In the genomic region with DNA sequence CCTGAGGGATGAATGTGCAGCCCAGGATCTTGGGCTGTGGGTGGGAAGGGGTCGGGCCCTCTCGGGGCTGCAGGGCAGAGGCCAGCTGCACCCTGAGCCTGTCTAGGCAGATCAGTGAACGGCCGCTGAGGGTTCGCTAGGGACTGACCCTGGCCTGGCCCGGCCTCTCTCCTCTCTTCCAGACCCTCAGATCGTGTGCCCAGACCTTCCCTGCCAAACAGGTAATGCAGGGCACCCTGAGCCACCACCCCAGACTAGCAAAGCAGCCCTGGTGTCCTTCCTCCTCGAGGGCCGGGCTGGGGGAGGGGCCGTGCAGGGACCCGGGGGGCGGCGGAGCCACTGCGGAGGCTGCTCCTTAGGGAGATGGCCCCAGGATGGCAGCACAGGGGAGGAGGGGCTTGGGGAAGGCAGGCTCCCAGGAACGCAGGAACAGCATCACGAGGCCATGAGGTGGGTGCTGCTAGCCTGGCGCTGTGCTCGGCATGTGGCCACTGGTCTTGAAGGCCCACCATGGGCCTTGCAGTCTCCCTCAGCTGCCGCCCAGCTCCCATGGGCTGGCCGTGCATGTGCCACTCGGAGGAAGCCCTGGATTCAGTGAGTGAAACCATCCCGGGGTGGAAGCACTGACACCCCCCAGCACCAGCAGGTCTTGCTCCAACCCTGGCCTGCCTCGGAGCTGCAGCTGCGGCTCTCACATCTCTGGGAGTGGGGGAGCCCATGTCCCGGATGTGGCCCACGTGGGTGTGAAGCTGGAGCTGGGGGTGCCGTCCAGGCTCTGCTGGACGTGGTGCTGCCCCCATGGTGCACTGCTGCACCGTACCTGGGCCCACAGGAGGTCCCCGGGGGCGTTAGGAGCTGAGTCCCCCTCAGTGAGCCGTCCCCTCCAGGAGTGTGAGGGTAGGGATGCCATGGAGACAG, we compare ENCODE assay signal across 21 cellular contexts. TPM values are rescaled to one million over a fixed set of nuclear protein-coding genes. Genes with fewer than 3 reads are reported as not detected.
DNase-seq lines count a peak whose midpoint lies in the region; ATAC-seq and TF ChIP-seq lines count a peak whose summit lies in the region.
"Had no signal": no experiment of that assay in that cellular context is flagged by ENCODE, and none has a peak within 500 bp of the region (broad histone marks: within the 10 kb centered on the region; RNA-seq: fewer than 3 reads in every experiment).

No MANE protein-coding gene starts in this region.

- H3K4me2 ChIP-seq in mesenchymal stem cell (ENCODE audit: low read length, poor library complexity, severe bottlenecking), result no peak overlapping the region
- H3K4me2 ChIP-seq: smooth muscle cell had no signal

- H3K4me1 ChIP-seq in left lung, result no peaks in the 10 kb centered on the region
- no peaks in the 10 kb centered on the region for H3K4me1 ChIP-seq in tibial artery
- H3K4me1 ChIP-seq in colonic mucosa, result no peaks in the 10 kb centered on the region
- H3K4me1 ChIP-seq in mesenchymal stem cell (ENCODE audit: control insufficient read depth, insufficient read depth, low read depth, low read length), result peaks cover 11% of the 10 kb centered on the region
- H3K4me1 ChIP-seq: Caco-2 had no signal

- no peak overlapping the region for H2BK5ac ChIP-seq in mesenchymal stem cell (ENCODE audit: low read depth, low read length, poor library complexity, severe bottlenecking)

- no peak overlapping the region for H4K91ac ChIP-seq in mesenchymal stem cell (ENCODE audit: low read length)

- no peak overlapping the region for H3K14ac ChIP-seq in mesenchymal stem cell (ENCODE audit: low read length in 2 of 2)

- no peak overlapping the region for H3K4ac ChIP-seq in mesenchymal stem cell (ENCODE audit: low read depth in 1 of 2, low read length in 2 of 2)

- no peak overlapping the region for H2BK120ac ChIP-seq in mesenchymal stem cell (ENCODE audit: low read depth, low read length)

- H3K9me3 ChIP-seq in left lung (no peaks in the 10 kb centered on the region), tibial artery (no peaks in the 10 kb centered on the region), colonic mucosa (no peaks in the 10 kb centered on the region), mesenchymal stem cell (ENCODE audit: control insufficient read depth, low read length) (peaks cover 3% of the 10 kb centered on the region)
- H3K9me3 ChIP-seq: Caco-2 had no signal

- H3K9ac ChIP-seq in colonic mucosa (ENCODE audit: low read depth in 2 of 2, low read length in 2 of 2) (no peak overlapping the region), mesenchymal stem cell (ENCODE audit: low read length) (no peak overlapping the region)

- no peak for TF ChIP-seq CTCF in coronary artery (IDR thresholded peaks at IDR 0.05)
- no peak for TF ChIP-seq CTCF in left lung (IDR thresholded peaks at IDR 0.05)
- no peak for TF ChIP-seq CTCF in tibial artery (IDR thresholded peaks at IDR 0.05)
- TF ChIP-seq CTCF in colonic mucosa (IDR thresholded peaks at IDR 0.05), result no peak

- no peak overlapping the region for H4K8ac ChIP-seq in mesenchymal stem cell (ENCODE audit: low read length)

- no peak for ATAC-seq in left lung

- WGBS in mesenchymal stem cell, result 97% methylated on average over 32 of the region's 32 CpGs

- intact Hi-C loops in left lung (cut with DNase I) (no loop called here), tibial artery (cut with DNase I; ENCODE audit: low total_unique reads) (loop anchor here (10.0 kb wide), 1 partner anchor 132 kb away; no protein-coding TSS in a partner anchor), colonic mucosa (cut with DNase I) (no loop called here)

- peaks cover 0 to 42% of the 10 kb centered on the region in 2 donors for H3K36me3 ChIP-seq in left lung
- H3K36me3 ChIP-seq in tibial artery, result peaks cover 64 to 89% (median 71%) of the 10 kb centered on the region in 3 donors
- H3K36me3 ChIP-seq in colonic mucosa, result no peaks in the 10 kb centered on the region
- peaks cover 93 to 97% of the 10 kb centered on the region in 2 experiments for H3K36me3 ChIP-seq in mesenchymal stem cell (ENCODE audit: control insufficient read depth in 1 of 2, insufficient read depth in 2 of 2, low read depth in 1 of 2, low read length in 2 of 2)

- peak; percentile 20 for DNase-seq in activated T-cell treated with anti-CD3 and anti-CD28 coated beads, Interleukin-2, amount 50 U/mL, for 24 hours
- DNase-seq in activated T-cell treated with anti-CD3 and anti-CD28 coated beads for 4 hours, result no peak
- peak; percentile 73 for DNase-seq in coronary artery (ENCODE audit: low spot score)
- peak; percentile 29 to 74 for DNase-seq in left lung
- peak; percentile 20 to 64 for DNase-seq in tibial artery
- DNase-seq in colonic mucosa, result no peak
- DNase-seq in NCI-H2171 (lab: John Stamatoyannopoulos, UW), result no peak
- DNase-seq in mesenchymal stem cell, result no peak
- DNase-seq: ACHN; activated CD4-positive, alpha-beta T cell treated with anti-CD3 and anti-CD28 coated beads, Interleukin-2, amount 50 U/mL, for 4 hours; GOT3; NCI-H187; NCI-H748 treated with DMSO at 0.1 percent for 48 hours; RPMI8226; substantia nigra; T-helper 9 cell had no signal

- H3K27ac Mint-ChIP-seq in activated T-cell treated with anti-CD3 and anti-CD28 coated beads, Interleukin-2, amount 50 U/mL, for 24 hours, result no peak overlapping the region

- H3K4me3 Mint-ChIP-seq in activated T-cell treated with anti-CD3 and anti-CD28 coated beads, Interleukin-2, amount 50 U/mL, for 24 hours, result no peak overlapping the region

- no peaks in the 10 kb centered on the region for H3K9me3 Mint-ChIP-seq in activated T-cell treated with anti-CD3 and anti-CD28 coated beads, Interleukin-2, amount 50 U/mL, for 24 hours

- H3K18ac ChIP-seq in mesenchymal stem cell (ENCODE audit: low read depth in 1 of 2, low read length in 2 of 2), result no peak overlapping the region

- H3K4me3 ChIP-seq in coronary artery (no peak overlapping the region), left lung (no peak overlapping the region), tibial artery (no peak overlapping the region), colonic mucosa (no peak overlapping the region), mesenchymal stem cell (ENCODE audit: insufficient read depth in 1 of 2, low read depth in 1 of 2, low read length in 2 of 2) (no peak overlapping the region)
- H3K4me3 ChIP-seq: smooth muscle cell had no signal

- H3K27ac ChIP-seq in coronary artery, result peak overlapping the region in 1 of 2 donors; percentile 0
- no peak overlapping the region for H3K27ac ChIP-seq in left lung
- H3K27ac ChIP-seq in tibial artery, result no peak overlapping the region
- H3K27ac ChIP-seq in colonic mucosa, result no peak overlapping the region
- H3K27ac ChIP-seq in mesenchymal stem cell (ENCODE audit: low read length, poor library complexity, severe bottlenecking), result no peak overlapping the region

- H2AFZ ChIP-seq in mesenchymal stem cell (ENCODE audit: low read depth, low read length), result no peak overlapping the region

- no peak overlapping the region for H3K23ac ChIP-seq in mesenchymal stem cell (ENCODE audit: low read length in 2 of 2)

- no peaks in the 10 kb centered on the region for H3K27me3 ChIP-seq in left lung
- no peaks in the 10 kb centered on the region for H3K27me3 ChIP-seq in tibial artery
- H3K27me3 ChIP-seq in colonic mucosa, result no peaks in the 10 kb centered on the region
- no peaks in the 10 kb centered on the region for H3K27me3 ChIP-seq in mesenchymal stem cell (ENCODE audit: control insufficient read depth in 1 of 2, insufficient read depth in 1 of 2, low read length in 2 of 2)

- H3K79me1 ChIP-seq in mesenchymal stem cell (replicated peaks; ENCODE audit: low read length, poor library complexity, severe bottlenecking), result peaks cover 22% of the 10 kb centered on the region

- no peaks in the 10 kb centered on the region for H3K36me3 Mint-ChIP-seq in activated T-cell treated with anti-CD3 and anti-CD28 coated beads, Interleukin-2, amount 50 U/mL, for 24 hours (ENCODE audit: low read depth)

- H2AK5ac ChIP-seq in mesenchymal stem cell (ENCODE audit: low read length, severe bottlenecking), result no peak overlapping the region

- H2BK15ac ChIP-seq in mesenchymal stem cell (ENCODE audit: low read depth, poor library complexity, severe bottlenecking), result no peak overlapping the region

- H3K27me3 Mint-ChIP-seq in activated T-cell treated with anti-CD3 and anti-CD28 coated beads, Interleukin-2, amount 50 U/mL, for 24 hours, result no peaks in the 10 kb centered on the region

- H3K4me1 Mint-ChIP-seq in activated T-cell treated with anti-CD3 and anti-CD28 coated beads, Interleukin-2, amount 50 U/mL, for 24 hours (ENCODE audit: low read depth), result no peaks in the 10 kb centered on the region

- H2BK12ac ChIP-seq in mesenchymal stem cell (ENCODE audit: low read length in 2 of 2), result no peak overlapping the region

RNA-seq across cellular contexts. Expression of a gene that starts 28.7 kb away (rescaled TPM):
- total RNA-seq in left lung (100 to 1,000 TPM; 405 to 474 TPM), colonic mucosa (100 to 1,000 TPM in 1 of 2 donors, 10 to 100 TPM in 1; 55.7 to 190 TPM)
- polyA plus RNA-seq in mesenchymal stem cell (2013, experiment 1 of 2), result 1,409 TPM
- polyA plus RNA-seq in mesenchymal stem cell (2013, experiment 2 of 2), result 1,389 TPM
- polyA plus RNA-seq: neural cell had no signal

RNA-seq across cellular contexts. Expression of a gene that starts 28.8 kb away (rescaled TPM):
- total RNA-seq in left lung, result under 1 TPM; 0.29 to 0.38 TPM
- total RNA-seq in colonic mucosa, result 1 to 10 TPM in 1 of 2 donors, under 1 TPM in 1; 0.45 to 4.2 TPM
- 1.5 TPM for polyA plus RNA-seq in mesenchymal stem cell (2013, experiment 1 of 2)
- polyA plus RNA-seq in mesenchymal stem cell (2013, experiment 2 of 2), result 1.8 TPM
- total RNA-seq: bronchial epithelial cell, LHCN-M2 had no signal

RNA-seq across cellular contexts. Expression of a gene that starts 57.7 kb away (rescaled TPM):
- total RNA-seq in left lung (10 to 100 TPM in 1 of 2 donors, 1 to 10 TPM in 1; 5.0 to 10.3 TPM), colonic mucosa (1 to 10 TPM; 6.2 to 6.9 TPM)
- 39.1 TPM for polyA plus RNA-seq in mesenchymal stem cell (2013, experiment 1 of 2)
- 40.8 TPM for polyA plus RNA-seq in mesenchymal stem cell (2013, experiment 2 of 2)

Comparison
In these comparisons a context has a peak if more than half of its experiments do, and no peak if none do; other contexts are left out.
1. DNase-seq: peak in activated T-cell treated with anti-CD3 and anti-CD28 coated beads, Interleukin-2, amount 50 U/mL, for 24 hours (single experiment), coronary artery (single experiment), left lung (2 of 2) and tibial artery (2 of 2); none in activated T-cell treated with anti-CD3 and anti-CD28 coated beads for 4 hours (single experiment), colonic mucosa (single experiment), NCI-H2171 (single experiment) and mesenchymal stem cell (single experiment).